In the genomic region with DNA sequence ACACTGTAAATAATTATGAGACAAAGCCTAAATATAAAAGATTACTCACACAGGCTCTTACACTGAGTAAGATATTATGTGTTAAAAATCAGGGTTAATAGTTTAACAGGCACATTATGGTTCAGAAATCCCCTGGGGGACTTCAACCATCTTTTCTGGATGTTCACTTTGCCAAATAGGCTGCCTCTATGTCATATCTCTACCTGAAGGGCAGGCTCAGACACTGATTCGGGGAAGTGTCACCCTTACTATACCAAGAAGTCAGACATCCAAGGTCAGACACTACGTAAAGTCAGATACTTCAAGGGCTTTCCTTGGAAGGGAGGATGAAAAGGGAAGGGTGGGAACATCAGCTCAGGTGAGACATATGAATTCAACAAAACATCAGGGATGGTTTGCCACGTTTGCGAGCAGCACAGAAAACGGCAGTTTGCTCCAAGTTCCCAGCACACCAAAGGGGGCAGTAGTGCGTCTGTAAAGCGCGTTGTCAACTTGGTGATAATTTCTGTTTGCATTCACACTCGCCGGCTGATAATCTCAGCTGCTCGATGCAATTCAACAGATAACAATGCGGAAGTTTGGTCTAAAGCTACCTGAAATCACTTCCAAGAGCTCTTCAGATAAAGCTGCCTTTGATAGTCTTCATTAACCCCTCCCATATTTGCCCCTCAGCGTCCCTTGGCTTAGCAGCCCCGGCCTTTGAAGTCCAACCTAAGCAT, we compare ENCODE assay signal across 8 cellular contexts. TPM values are rescaled to one million over a fixed set of nuclear protein-coding genes. Genes with fewer than 3 reads are reported as not detected.
A peak's percentile ranks its signal among the peaks of the same experiment; 100 is the strongest.
DNase-seq lines count a peak whose midpoint lies in the region; ATAC-seq and TF ChIP-seq lines count a peak whose summit lies in the region.

No MANE protein-coding gene starts in this region.

- TF ChIP-seq POLR2A in suprapubic skin (IDR thresholded peaks at IDR 0.05), result no peak

- H3K79me2 ChIP-seq in KMS-11 (ENCODE audit: insufficient read depth, low read depth), result peaks cover 23% of the 10 kb centered on the region

- H3K27ac ChIP-seq in KMS-11 (peak overlapping the region; percentile 98), RWPE1 (peak overlapping the region; percentile 56), neutrophil (peak overlapping the region; percentile 85), suprapubic skin (peak overlapping the region; percentile 85)

- 6% methylated on average over 14 of the region's 14 CpGs for WGBS in suprapubic skin

- H4K20me1 ChIP-seq in KMS-11 (ENCODE audit: insufficient read depth), result no peaks in the 10 kb centered on the region

- peak overlapping the region; percentile 71 for H3K4me2 ChIP-seq in KMS-11

- H3K4me1 ChIP-seq in KMS-11 (ENCODE audit: low read depth, poor library complexity, severe bottlenecking), result peaks cover 49% of the 10 kb centered on the region
- H3K4me1 ChIP-seq in neutrophil (ENCODE audit: control insufficient read depth in 1 of 2, insufficient read depth in 1 of 2, low read depth in 1 of 2, low read length in 1 of 2), result peaks cover 12 to 19% of the 10 kb centered on the region in 2 experiments
- H3K4me1 ChIP-seq in suprapubic skin, result peaks cover 15% of the 10 kb centered on the region

- POLR2A ChIA-PET in RWPE1 (lab: Yijun Ruan, JAX; ENCODE audit: low non-redundant PET), result no interaction called here

- DNase-seq in EL (peak; percentile 86), RWPE1 (ENCODE audit: low spot score) (peak; percentile 63), germinal center (ENCODE audit: low spot score) (peak; percentile 79), suprapubic skin (ENCODE audit: low spot score in 2 of 2) (peak; percentile 81 to 86)
- DNase-seq in activated naive CD4-positive, alpha-beta T cell (lab: John Stamatoyannopoulos, UW), result peak; percentile 12 to 68 (median 40)

- peak; percentile 44 for ATAC-seq in GM21825 (IDR thresholded peaks at IDR 0.05; ENCODE audit: unreplicated experiment)

- TF ChIP-seq EP300 in suprapubic skin (IDR thresholded peaks at IDR 0.05), result no peak

- CTCF ChIA-PET in RWPE1 (lab: Yijun Ruan, JAX), result interaction anchor here (0.6 to 1.2 kb wide), 4 partner anchors 11 to 224 kb away, joined by 4 to 6 read pairs (median 5); no protein-coding TSS in a partner anchor

- TF ChIP-seq CTCF in KMS-11 (conservative IDR thresholded peaks at IDR 0.05; ENCODE audit: low read depth, low read length) (peak; percentile 94), RWPE1 (conservative IDR thresholded peaks at IDR 0.05; ENCODE audit: low read depth) (peak; percentile 82), neutrophil (IDR thresholded peaks at IDR 0.05) (peak; percentile 31), suprapubic skin (IDR thresholded peaks at IDR 0.05) (peak; percentile 62 to 82)

- H3K27me3 ChIP-seq in KMS-11 (ENCODE audit: insufficient read depth, low read depth), result no peaks in the 10 kb centered on the region
- no peaks in the 10 kb centered on the region for H3K27me3 ChIP-seq in neutrophil
- H3K27me3 ChIP-seq in suprapubic skin, result no peaks in the 10 kb centered on the region

- H3K9me3 ChIP-seq in neutrophil (no peaks in the 10 kb centered on the region), suprapubic skin (no peaks in the 10 kb centered on the region)

- H3K4me3 ChIP-seq in KMS-11 (IDR thresholded peaks at IDR 0.05; ENCODE audit: insufficient read depth, low read depth, low read length) (peak overlapping the region; percentile 93), neutrophil (ENCODE audit: low read depth in 1 of 2, low read length in 1 of 2) (peak overlapping the region; percentile 66 to 71), suprapubic skin (peak overlapping the region; percentile 62)

- H3K9ac ChIP-seq in KMS-11, result peak overlapping the region; percentile 92

- H2AFZ ChIP-seq in KMS-11 (ENCODE audit: low read depth), result peak overlapping the region; percentile 55

- no peaks in the 10 kb centered on the region for H3K36me3 ChIP-seq in KMS-11 (ENCODE audit: insufficient read depth)
- H3K36me3 ChIP-seq in neutrophil, result no peaks in the 10 kb centered on the region
- H3K36me3 ChIP-seq in suprapubic skin, result no peaks in the 10 kb centered on the region

RNA-seq across cellular contexts. Expression of a gene that starts 0.9 kb away (rescaled TPM):
- total RNA-seq in suprapubic skin, result 10 to 100 TPM in 1 of 4 donors, 1 to 10 TPM in 3; 4.1 to 11.1 (median 6.4) TPM

Comparison
In these comparisons a context has a peak if more than half of its experiments do, and no peak if none do; other contexts are left out.
1. Peak in every context shown above with its lines: DNase-seq, ATAC-seq, H3K4me3 ChIP-seq and H3K27ac ChIP-seq.
2. CTCF ChIP-seq: peak in every context shown above with its lines; median percentile 94 in KMS-11; 82 in RWPE1; 72 in suprapubic skin; 31 in neutrophil.